ENCODE assay signal across 2 cellular contexts in genomic region chr1:16075337-16076002, GRCh38.
TF ChIP-seq lines count a peak whose summit lies in the region.

No MANE protein-coding gene starts in this region.

TF ChIP-seq in SK-N-SH, 30 proteins besides CTCF, POLR2A, EP300 and RAD21 (continued from another document):
- TF ChIP-seq SIN3A (IDR thresholded peaks at IDR 0.05; ENCODE audit: borderline replicate concordance, low read depth, low read length) (no peak), SMC3 (IDR thresholded peaks at IDR 0.05; ENCODE audit: low read depth, low read length) (no peak), NFIC (IDR thresholded peaks at IDR 0.05; ENCODE audit: borderline replicate concordance) (peak; percentile 44; the same call in 1 of the 2 replicates), FOSL2 (IDR thresholded peaks at IDR 0.05; ENCODE audit: borderline replicate concordance, low read depth) (no peak)
TF ChIP-seq in SK-N-SH: peak in this region for 1.

TF ChIP-seq in SK-N-SH treated with all-trans-retinoic acid at 6 μM for 48 hours, 23 proteins besides CTCF, POLR2A, EP300 and RAD21 (continued from another document):
- TF ChIP-seq ZNF565 (CRISPR knock-in tag; conservative IDR thresholded peaks at IDR 0.05; ENCODE audit: low read depth) (no peak), PATZ1 (CRISPR knock-in tag; IDR thresholded peaks at IDR 0.05; ENCODE audit: borderline replicate concordance) (no peak), ESRRG (CRISPR knock-in tag; IDR thresholded peaks at IDR 0.05) (no peak)
TF ChIP-seq in SK-N-SH treated with all-trans-retinoic acid at 6 μM for 48 hours: peak in this region for 0.
